In the genomic region with DNA sequence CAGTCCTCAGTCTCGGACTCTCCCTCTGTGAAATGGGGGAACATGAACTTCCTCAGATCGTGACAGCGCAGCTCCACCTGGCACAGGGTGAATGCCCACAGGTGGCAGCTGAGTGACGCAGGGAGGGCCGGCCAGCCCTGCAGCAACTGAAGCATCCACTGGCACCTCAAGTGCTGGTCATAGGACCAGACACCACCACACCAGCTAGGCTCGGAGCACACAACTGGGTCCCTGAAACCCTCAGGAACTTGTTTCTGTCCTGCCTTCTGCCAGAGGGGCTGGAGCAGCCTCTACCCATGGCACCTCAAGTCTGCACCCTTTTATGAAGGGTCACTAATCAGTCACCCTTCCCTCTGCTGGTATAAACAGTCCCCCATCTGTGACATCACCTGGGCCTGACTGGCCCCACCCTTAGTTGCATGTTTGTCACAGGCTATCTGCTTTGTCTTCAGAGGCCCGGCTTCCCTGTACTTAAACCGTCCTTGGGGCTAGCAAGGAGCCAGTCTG, we compare ENCODE assay signal across 8 cellular contexts. TPM values are rescaled to one million over a fixed set of nuclear protein-coding genes. Genes with fewer than 3 reads are reported as not detected.
DNase-seq lines count a peak whose midpoint lies in the region; ATAC-seq and TF ChIP-seq lines count a peak whose summit lies in the region.

No MANE protein-coding gene starts in this region.

- peaks cover 45% of the 10 kb centered on the region for H3K4me1 Mint-ChIP-seq in chondrocyte (ENCODE audit: low read depth)
- peaks cover 89% of the 10 kb centered on the region for H3K4me1 Mint-ChIP-seq in stimulated activated effector memory CD8-positive, alpha-beta T cell treated with anti-CD3 and anti-CD28 coated beads, Interleukin-12 subunit alpha, Interleukin-12 subunit beta, amount 100 ng/mL, for 72 hours

- ATAC-seq in activated CD4-positive, CD25-positive, alpha-beta regulatory T cell treated with anti-CD3 and anti-CD28 coated beads, Interleukin-2, amount 50 U/mL, for 24 hours, result peak; percentile 15 to 18
- ATAC-seq in HG03196 (IDR thresholded peaks at IDR 0.05; ENCODE audit: unreplicated experiment) (peak; percentile 19), GM18873 (IDR thresholded peaks at IDR 0.05; ENCODE audit: low FRiP score, unreplicated experiment) (no peak), HG03342 (IDR thresholded peaks at IDR 0.05; ENCODE audit: unreplicated experiment) (no peak)
- ATAC-seq in stimulated activated effector memory CD8-positive, alpha-beta T cell treated with anti-CD3 and anti-CD28 coated beads, Interleukin-12 subunit alpha, Interleukin-12 subunit beta, amount 100 ng/mL, for 72 hours, result peak; percentile 33

- no peaks in the 10 kb centered on the region for H3K9me3 Mint-ChIP-seq in chondrocyte (ENCODE audit: low read depth)
- no peaks in the 10 kb centered on the region for H3K9me3 Mint-ChIP-seq in stimulated activated effector memory CD8-positive, alpha-beta T cell treated with anti-CD3 and anti-CD28 coated beads, Interleukin-12 subunit alpha, Interleukin-12 subunit beta, amount 100 ng/mL, for 72 hours

- peaks cover 9% of the 10 kb centered on the region for H3K36me3 Mint-ChIP-seq in chondrocyte (ENCODE audit: low read depth)
- peaks cover 76% of the 10 kb centered on the region for H3K36me3 Mint-ChIP-seq in stimulated activated effector memory CD8-positive, alpha-beta T cell treated with anti-CD3 and anti-CD28 coated beads, Interleukin-12 subunit alpha, Interleukin-12 subunit beta, amount 100 ng/mL, for 72 hours

- no peak overlapping the region for H3K4me3 Mint-ChIP-seq in chondrocyte (ENCODE audit: unreplicated experiment)
- peak overlapping the region; percentile 87 for H3K4me3 Mint-ChIP-seq in stimulated activated effector memory CD8-positive, alpha-beta T cell treated with anti-CD3 and anti-CD28 coated beads, Interleukin-12 subunit alpha, Interleukin-12 subunit beta, amount 100 ng/mL, for 72 hours

- H3K27ac Mint-ChIP-seq in chondrocyte (ENCODE audit: unreplicated experiment), result peak overlapping the region; percentile 15
- H3K27ac Mint-ChIP-seq in stimulated activated effector memory CD8-positive, alpha-beta T cell treated with anti-CD3 and anti-CD28 coated beads, Interleukin-12 subunit alpha, Interleukin-12 subunit beta, amount 100 ng/mL, for 72 hours, result peak overlapping the region; percentile 97

- no peaks in the 10 kb centered on the region for H3K27me3 Mint-ChIP-seq in chondrocyte (ENCODE audit: low read depth)

- no peak for DNase-seq in activated CD4-positive, CD25-positive, alpha-beta regulatory T cell treated with anti-CD3 and anti-CD28 coated beads, Interleukin-2, amount 50 U/mL, for 72 hours
- DNase-seq in chondrocyte (ENCODE audit: low spot score) (no peak), hypothalamus (lab: John Stamatoyannopoulos, UW) (no peak)
- no peak for DNase-seq in stimulated activated effector memory CD8-positive, alpha-beta T cell treated with anti-CD3 and anti-CD28 coated beads, Interleukin-12 subunit alpha, Interleukin-12 subunit beta, amount 100 ng/mL, for 72 hours (ENCODE audit: low spot score in 2 of 2)

- TF ChIP-seq CTCF in chondrocyte (IDR thresholded peaks at IDR 0.05), result no peak

RNA-seq across cellular contexts. Expression of a gene that starts 7.4 kb away (rescaled TPM):
- total RNA-seq in chondrocyte, result 0.17 to 0.46 TPM (median 0.35 TPM) in 3 replicates

RNA-seq across cellular contexts. Expression of a gene that starts 26.5 kb away (rescaled TPM):
- 78.9 to 129 TPM (median 111 TPM) in 3 replicates for total RNA-seq in chondrocyte

RNA-seq across cellular contexts. Expression of a gene that starts 41.5 kb away (rescaled TPM):
- 19.5 to 26.4 TPM (median 20.4 TPM) in 3 replicates for total RNA-seq in chondrocyte

RNA-seq across cellular contexts. Expression of a gene that starts 48.9 kb away (rescaled TPM):
- 11.3 to 17.8 TPM (median 13.4 TPM) in 3 replicates for total RNA-seq in chondrocyte

Comparison
In these comparisons a context has a peak if more than half of its experiments do, and no peak if none do; other contexts are left out.
1. ATAC-seq: peak in activated CD4-positive, CD25-positive, alpha-beta regulatory T cell treated with anti-CD3 and anti-CD28 coated beads, Interleukin-2, amount 50 U/mL, for 24 hours (2 of 2), HG03196 (single experiment) and stimulated activated effector memory CD8-positive, alpha-beta T cell treated with anti-CD3 and anti-CD28 coated beads, Interleukin-12 subunit alpha, Interleukin-12 subunit beta, amount 100 ng/mL, for 72 hours (single experiment); none in GM18873 (single experiment) and HG03342 (single experiment).